Comparison of ENCODE assay signal across 8 cellular contexts in the genomic region with DNA sequence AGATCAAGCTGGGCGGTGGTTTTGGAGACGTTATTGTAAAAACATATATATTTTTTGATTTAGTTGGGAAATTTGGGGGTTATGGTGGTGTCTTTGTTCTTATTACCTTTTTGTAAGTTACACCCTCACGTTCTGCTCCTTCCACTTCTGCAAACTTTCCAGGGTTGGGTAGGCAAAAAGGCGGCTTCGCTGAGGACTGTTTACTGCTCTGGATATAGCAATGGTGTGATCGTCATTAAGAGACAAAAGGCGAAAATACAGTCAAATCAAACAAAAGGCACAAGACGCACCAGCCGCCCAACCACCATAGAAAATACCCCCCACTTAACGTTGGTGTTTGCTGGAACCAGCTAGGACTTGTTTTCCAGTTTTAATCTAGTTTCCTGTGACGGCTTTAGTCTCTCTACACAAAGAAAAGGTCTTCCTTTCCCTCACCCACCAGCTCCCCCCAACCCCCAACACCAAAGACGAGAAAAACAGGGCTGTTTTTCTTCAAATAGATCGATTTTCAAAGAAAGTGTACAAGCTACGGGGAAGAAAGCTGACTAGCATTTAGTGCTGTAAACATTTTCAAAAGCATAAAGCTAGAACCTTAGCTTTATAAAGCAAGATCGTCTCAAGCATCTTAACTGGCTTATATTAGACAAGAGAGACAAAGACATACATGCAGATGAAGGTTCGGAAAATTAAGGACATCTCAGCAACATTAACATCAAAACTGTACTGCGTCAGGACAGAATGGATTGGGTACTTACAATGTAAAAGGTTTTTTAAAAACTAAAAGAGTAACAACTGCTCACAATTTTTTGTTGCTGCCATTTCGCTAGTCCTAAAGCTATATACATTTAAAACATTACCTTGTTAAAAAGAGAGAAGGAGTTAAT. TPM values are rescaled to one million over a fixed set of nuclear protein-coding genes. Genes with fewer than 3 reads are reported as not detected.
DNase-seq lines count a peak whose midpoint lies in the region; ATAC-seq and TF ChIP-seq lines count a peak whose summit lies in the region.

No MANE protein-coding gene starts in this region.

- 2% methylated on average over 18 of the region's 18 CpGs for WGBS in aorta, 2 donors

- DNase-seq in NCI-H1105 (lab: John Stamatoyannopoulos, UW) = peak; percentile 73
- no peak for DNase-seq in WERI-Rb-1
- no peak for DNase-seq in effector memory CD8-positive, alpha-beta T cell
- DNase-seq in aorta = no peak

- H4K20me1 ChIP-seq in DOHH2 (ENCODE audit: control insufficient read depth, insufficient read depth, low read depth, low read length) = peaks cover 10% of the 10 kb centered on the region

- H3K9me2 ChIP-seq in DOHH2 (replicated peaks; ENCODE audit: control insufficient read depth, low read length) = no peaks in the 10 kb centered on the region

- peak overlapping the region; percentile 98 to 99 for H3K4me3 Mint-ChIP-seq in effector memory CD8-positive, alpha-beta T cell

- no peaks in the 10 kb centered on the region for H3K27me3 Mint-ChIP-seq in effector memory CD8-positive, alpha-beta T cell

- no peaks in the 10 kb centered on the region; the same call in 1 of the 2 replicates for H3K27me3 ChIP-seq in DOHH2 (ENCODE audit: control insufficient read depth, low read length)
- H3K27me3 ChIP-seq in WERI-Rb-1 (ENCODE audit: insufficient read depth, low read depth, severe bottlenecking) = no peaks in the 10 kb centered on the region
- no peaks in the 10 kb centered on the region for H3K27me3 ChIP-seq in mucosa of stomach (ENCODE audit: control insufficient read depth, insufficient read depth, low read length)
- H3K27me3 ChIP-seq in aorta (ENCODE audit: control insufficient read depth in 1 of 2, insufficient read depth in 2 of 2, low read length in 1 of 2) = no peaks in the 10 kb centered on the region

- H3K79me2 ChIP-seq in DOHH2 (ENCODE audit: control insufficient read depth, low read length) = peaks cover 74% of the 10 kb centered on the region

- no peak for TF ChIP-seq CTCF in DOHH2 (IDR thresholded peaks at IDR 0.05; ENCODE audit: low read depth, low read length, poor library complexity, severe bottlenecking)
- TF ChIP-seq CTCF in WERI-Rb-1 (IDR thresholded peaks at IDR 0.05; ENCODE audit: low read depth, low read length) = no peak

- ATAC-seq in effector memory CD8-positive, alpha-beta T cell (replicated peaks) = no peak
- no peak for ATAC-seq in aorta (ENCODE audit: low FRiP score)
- ATAC-seq in GM18861 (IDR thresholded peaks at IDR 0.05; ENCODE audit: unreplicated experiment) = no peak
- no peak for ATAC-seq in GM18505 (IDR thresholded peaks at IDR 0.05; ENCODE audit: unreplicated experiment)

- peaks cover 63% of the 10 kb centered on the region for H3K36me3 ChIP-seq in DOHH2 (ENCODE audit: control insufficient read depth, low read length)
- H3K36me3 ChIP-seq in WERI-Rb-1 = peaks cover 24% of the 10 kb centered on the region
- peaks cover 4% of the 10 kb centered on the region for H3K36me3 ChIP-seq in mucosa of stomach (ENCODE audit: control insufficient read depth, insufficient read depth, low read length)
- no peaks in the 10 kb centered on the region for H3K36me3 ChIP-seq in aorta (ENCODE audit: control insufficient read depth in 1 of 2, insufficient read depth in 2 of 2, low read length in 1 of 2)

- peak overlapping the region; percentile 98 to 100 for H3K27ac Mint-ChIP-seq in effector memory CD8-positive, alpha-beta T cell

- intact Hi-C loops in aorta (cut with DNase I) = no loop called here

- peak overlapping the region; percentile 95 for H3K4me2 ChIP-seq in DOHH2 (ENCODE audit: low read length)

- no peak for TF ChIP-seq POLR2A in GM18505 (IDR thresholded peaks at IDR 0.05; ENCODE audit: borderline replicate concordance, extremely low read depth, insufficient read depth, insufficient read length)

- H3K27ac ChIP-seq in DOHH2 (ENCODE audit: low read depth, low read length) (peak overlapping the region; percentile 99), WERI-Rb-1 (peak overlapping the region; percentile 100), aorta (ENCODE audit: low read depth in 1 of 2, low read length in 2 of 2) (peak overlapping the region; percentile 93 to 94)

- H3K9me3 Mint-ChIP-seq in effector memory CD8-positive, alpha-beta T cell = no peaks in the 10 kb centered on the region

- peaks cover 78% of the 10 kb centered on the region for H3K36me3 Mint-ChIP-seq in effector memory CD8-positive, alpha-beta T cell (ENCODE audit: insufficient read depth)

- H3F3A ChIP-seq in DOHH2 (ENCODE audit: control insufficient read depth, insufficient read depth) = peaks cover 22% of the 10 kb centered on the region

- H3K4me1 Mint-ChIP-seq in effector memory CD8-positive, alpha-beta T cell (ENCODE audit: low read depth in 2 of 2) = peaks cover 50 to 53% of the 10 kb centered on the region in 2 donors

- H3K4me3 ChIP-seq in DOHH2 (ENCODE audit: low read length) (peak overlapping the region; percentile 86), WERI-Rb-1 (ENCODE audit: low read depth, low read length) (peak overlapping the region; percentile 51), mucosa of stomach (ENCODE audit: low read length) (peak overlapping the region; percentile 18), aorta (ENCODE audit: low read length in 2 of 2) (peak overlapping the region; percentile 78 to 86)

- H3K4me1 ChIP-seq in DOHH2 (ENCODE audit: control insufficient read depth, low read length) (peaks cover 49% of the 10 kb centered on the region), mucosa of stomach (ENCODE audit: control insufficient read depth, insufficient read depth, low read length) (peaks cover 38% of the 10 kb centered on the region), aorta (ENCODE audit: control insufficient read depth in 1 of 2, insufficient read depth in 2 of 2, low read length in 2 of 2) (no peaks in the 10 kb centered on the region)

- H3K9me3 ChIP-seq in DOHH2 (ENCODE audit: control insufficient read depth, insufficient read depth, low read length) (no peaks in the 10 kb centered on the region), WERI-Rb-1 (ENCODE audit: severe bottlenecking) (no peaks in the 10 kb centered on the region), mucosa of stomach (ENCODE audit: control insufficient read depth, low read length) (no peaks in the 10 kb centered on the region), aorta (ENCODE audit: control insufficient read depth, low read length) (no peaks in the 10 kb centered on the region)

- H3K9ac ChIP-seq in mucosa of stomach (ENCODE audit: low read length) = peak overlapping the region; percentile 100

RNA-seq across cellular contexts. Expression of a gene that starts 2.0 kb away (rescaled TPM):
- total RNA-seq in aorta = 10 to 100 TPM; 30.9 to 31.9 TPM
- 10 to 100 TPM in 1 of 2 donors, 1 to 10 TPM in 1; 4.4 to 33.4 TPM for polyA plus RNA-seq in aorta

RNA-seq across cellular contexts. Expression of a gene that starts 8.4 kb away (rescaled TPM):
- total RNA-seq in aorta = 10 to 100 TPM in 1 of 2 donors, 1 to 10 TPM in 1; 5.6 to 18.0 TPM
- polyA plus RNA-seq in aorta = 10 to 100 TPM in 1 of 2 donors, 1 to 10 TPM in 1; 5.2 to 12.5 TPM

RNA-seq across cellular contexts. Expression of a gene that starts 56.8 kb away (rescaled TPM):
- 1 to 10 TPM; 3.1 to 5.2 TPM for total RNA-seq in aorta
- 10 to 100 TPM in 1 of 2 donors, 1 to 10 TPM in 1; 6.6 to 14.4 TPM for polyA plus RNA-seq in aorta

Comparison
In these comparisons a context has a peak if more than half of its experiments do, and no peak if none do; other contexts are left out.
1. H3K4me3 ChIP-seq: peak in every context shown above with its lines; median percentile 86 in DOHH2; 82 in aorta; 51 in WERI-Rb-1; 18 in mucosa of stomach.